ENCODE assay signal across 1 cellular context in genomic region chr14:70804556-70805162, GRCh38.
TF ChIP-seq lines count a peak whose summit lies in the region.

No MANE protein-coding gene starts in this region.

TF ChIP-seq in HCT116, 20 proteins besides CTCF, POLR2A, EP300 and RAD21:
- peak; percentile 38 for TF ChIP-seq REST (IDR thresholded peaks at IDR 0.05; ENCODE audit: low read depth)
- TF ChIP-seq ZFX (IDR thresholded peaks at IDR 0.05) = no peak
